In genomic region chr10:116737582-116738358, GRCh38 we compare ENCODE assay signal across 12 cellular contexts. TPM values are rescaled to one million over a fixed set of nuclear protein-coding genes. Genes with fewer than 3 reads are reported as not detected.
DNase-seq lines count a peak whose midpoint lies in the region; ATAC-seq and TF ChIP-seq lines count a peak whose summit lies in the region.
"Had no signal": no experiment of that assay in that cellular context is flagged by ENCODE, and none has a peak within 500 bp of the region (broad histone marks: within the 10 kb centered on the region; RNA-seq: fewer than 3 reads in every experiment).

No MANE protein-coding gene starts in this region.

- H3K36me3 Mint-ChIP-seq in WTC11: no peaks in the 10 kb centered on the region
- H3K36me3 Mint-ChIP-seq in progenitor cell of endocrine pancreas (ENCODE audit: insufficient read depth): no peaks in the 10 kb centered on the region
- H3K36me3 Mint-ChIP-seq in activated CD8-positive, alpha-beta T cell treated with anti-CD3 and anti-CD28 coated beads, Interleukin-2, amount 10 ng/mL, durations not matched to agents 7 days and 5 days (ENCODE audit: low read depth): no peaks in the 10 kb centered on the region
- H3K36me3 Mint-ChIP-seq: memory B cell had no signal

- no peak overlapping the region for H3K27ac ChIP-seq in foreskin keratinocyte
- H3K27ac ChIP-seq: gastrocnemius medialis had no signal

- TF ChIP-seq CTCF in WTC11 (IDR thresholded peaks at IDR 0.05) (no peak), foreskin keratinocyte (conservative IDR thresholded peaks at IDR 0.05) (peak; percentile 33), progenitor cell of endocrine pancreas (IDR thresholded peaks at IDR 0.05; ENCODE audit: unreplicated experiment) (peak; percentile 52)

- DNase-seq in G401 (ENCODE audit: low spot score) (peak; percentile 72), WTC11 (ENCODE audit: low spot score) (peak; percentile 49), foreskin keratinocyte (no peak), progenitor cell of endocrine pancreas (ENCODE audit: low spot score, unreplicated experiment) (no peak), middle frontal gyrus (ENCODE audit: extremely low spot score, low spot score) (no peak), dedifferentiated amniotic fluid mesenchymal stem cell (ENCODE audit: extremely low spot score) (no peak)
- DNase-seq in activated CD8-positive, alpha-beta T cell treated with anti-CD3 and anti-CD28 coated beads, Interleukin-2, amount 10 ng/mL, durations not matched to agents 7 days and 5 days: no peak
- DNase-seq: gastrocnemius medialis, GOT3, NCI-H510A treated with DMSO at 0.1 percent for 48 hours had no signal

- H3K27me3 Mint-ChIP-seq in WTC11 (ENCODE audit: low read depth) (peaks cover 40% of the 10 kb centered on the region), progenitor cell of endocrine pancreas (peaks cover 53% of the 10 kb centered on the region)
- peaks cover 46% of the 10 kb centered on the region for H3K27me3 Mint-ChIP-seq in activated CD8-positive, alpha-beta T cell treated with anti-CD3 and anti-CD28 coated beads, Interleukin-2, amount 10 ng/mL, durations not matched to agents 7 days and 5 days (ENCODE audit: low read depth)

- H3K4me3 Mint-ChIP-seq in WTC11 (no peak overlapping the region), progenitor cell of endocrine pancreas (ENCODE audit: low read depth) (no peak overlapping the region)
- no peak overlapping the region for H3K4me3 Mint-ChIP-seq in activated CD8-positive, alpha-beta T cell treated with anti-CD3 and anti-CD28 coated beads, Interleukin-2, amount 10 ng/mL, durations not matched to agents 7 days and 5 days
- H3K4me3 Mint-ChIP-seq: memory B cell had no signal

- CTCF ChIA-PET in WTC11 (lab: Charles Lee): interaction anchor here (0.5 to 1.9 kb wide), 18 partner anchors 10 to 437 kb away, joined by 3 to 19 read pairs (median 4); no protein-coding TSS in a partner anchor
- CTCF ChIA-PET in activated CD8-positive, alpha-beta T cell treated with anti-CD3 and anti-CD28 coated beads, Interleukin-2, amount 10 ng/mL, durations not matched to agents 7 days and 5 days (lab: Charles Lee): no interaction called here

- in situ Hi-C loops in G401 (cut with HindIII; ENCODE audit: low sequenced_read_pairs): no loop called here

- H3K27me3 ChIP-seq in foreskin keratinocyte: no peaks in the 10 kb centered on the region
- H3K27me3 ChIP-seq: gastrocnemius medialis had no signal

- POLR2A ChIA-PET in WTC11 (lab: Charles Lee): no interaction called here
- POLR2A ChIA-PET in activated CD8-positive, alpha-beta T cell treated with anti-CD3 and anti-CD28 coated beads, Interleukin-2, amount 10 ng/mL, durations not matched to agents 7 days and 5 days (lab: Charles Lee): no interaction called here

- no peaks in the 10 kb centered on the region for H3K4me1 ChIP-seq in foreskin keratinocyte
- H3K4me1 ChIP-seq: gastrocnemius medialis had no signal

- ATAC-seq in WTC11 (peak; percentile 47), foreskin keratinocyte (no peak), GM18870 (IDR thresholded peaks at IDR 0.05; ENCODE audit: unreplicated experiment) (no peak)
- ATAC-seq in activated CD8-positive, alpha-beta T cell treated with anti-CD3 and anti-CD28 coated beads, Interleukin-2, amount 10 ng/mL, durations not matched to agents 7 days and 5 days: no peak
- ATAC-seq: gastrocnemius medialis had no signal

- H3K27ac Mint-ChIP-seq in WTC11 (no peak overlapping the region), progenitor cell of endocrine pancreas (no peak overlapping the region)
- H3K27ac Mint-ChIP-seq in activated CD8-positive, alpha-beta T cell treated with anti-CD3 and anti-CD28 coated beads, Interleukin-2, amount 10 ng/mL, durations not matched to agents 7 days and 5 days: no peak overlapping the region
- H3K27ac Mint-ChIP-seq: memory B cell had no signal

- H3K9me3 Mint-ChIP-seq in WTC11: peaks cover 12% of the 10 kb centered on the region
- no peaks in the 10 kb centered on the region for H3K9me3 Mint-ChIP-seq in progenitor cell of endocrine pancreas (ENCODE audit: low read depth)
- H3K9me3 Mint-ChIP-seq in activated CD8-positive, alpha-beta T cell treated with anti-CD3 and anti-CD28 coated beads, Interleukin-2, amount 10 ng/mL, durations not matched to agents 7 days and 5 days (ENCODE audit: insufficient read depth): no peaks in the 10 kb centered on the region
- H3K9me3 Mint-ChIP-seq: memory B cell had no signal

- H3K4me1 Mint-ChIP-seq in WTC11 (peaks cover 8% of the 10 kb centered on the region), progenitor cell of endocrine pancreas (ENCODE audit: low read depth) (no peaks in the 10 kb centered on the region)
- no peaks in the 10 kb centered on the region for H3K4me1 Mint-ChIP-seq in activated CD8-positive, alpha-beta T cell treated with anti-CD3 and anti-CD28 coated beads, Interleukin-2, amount 10 ng/mL, durations not matched to agents 7 days and 5 days (ENCODE audit: low read depth)
- H3K4me1 Mint-ChIP-seq: memory B cell had no signal

TF ChIP-seq in WTC11, 78 proteins besides CTCF, POLR2A, EP300 and RAD21:
- TF ChIP-seq RORB (CRISPR knock-in tag; IDR thresholded peaks at IDR 0.05): no peak
- no peak for TF ChIP-seq AFF4 (CRISPR knock-in tag; IDR thresholded peaks at IDR 0.05; ENCODE audit: borderline replicate concordance)
TF ChIP-seq in WTC11: peak in this region for 0.

RNA-seq across cellular contexts. Expression of gene HSPA12A, which starts 4.6 kb away (rescaled TPM):
- total RNA-seq in G401 (2014; rRNA removed; shearing (Covaris generic)): 0.18 and 0.47 TPM in 2 replicates
- total RNA-seq in WTC11 (2021) (5.0 to 7.2 TPM (median 5.2 TPM) in 3 replicates), foreskin keratinocyte (10.3 and 10.4 TPM in 2 replicates), progenitor cell of endocrine pancreas (9.1 and 10.3 TPM in 2 replicates)
- polyA plus RNA-seq in foreskin keratinocyte: 3.8 and 4.1 TPM in 2 replicates
- total RNA-seq in activated CD8-positive, alpha-beta T cell treated with anti-CD3 and anti-CD28 coated beads, Interleukin-2, amount 10 ng/mL, durations not matched to agents 7 days and 5 days: not detected

Comparison
In these comparisons a context has a peak if more than half of its experiments do, and no peak if none do; other contexts are left out.
1. DNase-seq: peak in G401 (single experiment) and WTC11 (single experiment); none in foreskin keratinocyte (0 of 2), progenitor cell of endocrine pancreas (single experiment), middle frontal gyrus (single experiment), activated CD8-positive, alpha-beta T cell treated with anti-CD3 and anti-CD28 coated beads, Interleukin-2, amount 10 ng/mL, durations not matched to agents 7 days and 5 days (single experiment) and dedifferentiated amniotic fluid mesenchymal stem cell (single experiment).